18 cellular contexts compared by ENCODE assay signal in the genomic region with DNA sequence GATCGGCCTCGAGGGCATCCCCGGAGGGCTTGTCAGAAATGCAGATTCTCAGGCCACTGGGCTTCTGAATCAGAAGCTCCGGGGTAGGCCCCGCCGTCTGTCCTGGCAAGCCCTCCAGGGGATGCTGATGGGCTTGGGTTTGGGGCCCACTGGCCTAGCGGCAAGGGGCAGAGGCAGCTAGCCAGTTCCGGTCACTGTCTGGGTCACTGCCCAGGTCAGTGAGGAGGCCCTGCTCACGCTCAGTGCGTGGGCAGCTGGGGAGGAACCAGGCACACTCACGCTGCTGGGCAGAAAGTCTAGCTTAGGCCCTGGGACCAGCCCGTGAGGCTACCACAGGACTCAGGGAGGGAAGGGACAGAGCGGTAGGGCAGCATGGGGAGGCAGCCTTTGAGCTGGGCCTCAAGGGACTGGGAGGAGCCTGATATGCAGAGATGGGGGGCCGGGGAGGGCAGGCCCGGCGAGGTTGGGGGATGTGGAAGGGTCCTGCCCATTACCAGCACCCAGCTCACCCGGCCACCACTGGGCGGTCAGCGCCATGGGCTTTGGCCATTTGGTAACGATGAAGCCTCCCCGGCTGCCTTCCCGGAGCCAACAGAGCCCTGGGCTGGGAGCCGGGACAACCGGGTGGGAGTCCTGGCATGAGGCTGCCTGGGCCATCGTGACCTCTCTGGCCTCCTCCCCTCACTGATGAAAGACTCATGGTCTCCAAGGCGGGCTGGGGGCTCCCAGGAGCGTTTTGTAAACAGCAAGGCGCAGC. TPM values are rescaled to one million over a fixed set of nuclear protein-coding genes. Genes with fewer than 3 reads are reported as not detected.
"Had no signal": no experiment of that assay in that cellular context is flagged by ENCODE, and none has a peak within 500 bp of the region (broad histone marks: within the 10 kb centered on the region; RNA-seq: fewer than 3 reads in every experiment).

No MANE protein-coding gene starts in this region.

- H3K27me3 ChIP-seq: adrenal gland, cardiac muscle cell, upper lobe of left lung had no signal

- ATAC-seq: activated CD8-positive, alpha-beta T cell treated with anti-CD3 and anti-CD28 coated beads, Interleukin-2, amount 10 ng/mL, durations not matched to agents 7 days and 5 days had no signal

- H2AFZ ChIP-seq: parathyroid adenoma had no signal

- H3K4me1 ChIP-seq: adrenal gland, left ventricle myocardium inferior, parathyroid adenoma, upper lobe of left lung had no signal

- H3K36me3 ChIP-seq: adrenal gland, cardiac muscle cell, left ventricle myocardium inferior, upper lobe of left lung had no signal

- DNase-seq: activated B cell treated with CpG ODN at 0.5 μM for 24 hours; activated CD4-positive, alpha-beta T cell treated with anti-CD3 and anti-CD28 coated beads for 48 hours; activated CD8-positive, alpha-beta memory T cell treated with anti-CD3 and anti-CD28 coated beads, Interleukin-2, amount 50 U/mL, for 4 hours; activated CD8-positive, alpha-beta T cell treated with anti-CD3 and anti-CD28 coated beads, Interleukin-2, amount 10 ng/mL, durations not matched to agents 7 days and 5 days; activated effector memory CD4-positive, alpha-beta T cell treated with anti-CD3 and anti-CD28 coated beads, Interleukin-2, amount 50 U/mL, for 16 hours; activated T-cell treated with anti-CD3 and anti-CD28 coated beads, Interleukin-2, amount 50 U/mL, for 48 hours; hippocampal formation; left ventricle myocardium inferior; stimulated activated CD4-positive, alpha-beta T cell treated with anti-CD3 and anti-CD28 coated beads, Interleukin-15, amount 100 ng/mL, for 24 hours had no signal

- FAIRE-seq: endometrium, keratinocyte, TTC549 had no signal

- H3K27ac ChIP-seq: adrenal gland, cardiac muscle cell, left ventricle myocardium inferior, parathyroid adenoma, skin epidermis, upper lobe of left lung had no signal

- H3K4me3 ChIP-seq: adrenal gland, cardiac muscle cell, left ventricle myocardium inferior, skin epidermis, upper lobe of left lung had no signal

- H3K79me2 ChIP-seq: parathyroid adenoma had no signal

- H3K9ac ChIP-seq: parathyroid adenoma had no signal

RNA-seq across cellular contexts. Expression of gene SHISAL1, which starts 14.2 kb away (rescaled TPM):
- total RNA-seq: activated B cell treated with CpG ODN at 0.5 μM for 24 hours; activated CD8-positive, alpha-beta T cell treated with anti-CD3 and anti-CD28 coated beads, Interleukin-2, amount 10 ng/mL, durations not matched to agents 7 days and 5 days; T-helper 2 cell treated with Interferon-gamma antibody and Interleukin-4, amounts not matched to agents 100 ng/mL and 5 ng/mL, for 36 hours had no signal
